Comparison of ENCODE assay signal across 10 cellular contexts in genomic region chr5:128782446-128782845, GRCh38.
DNase-seq lines count a peak whose midpoint lies in the region; ATAC-seq and TF ChIP-seq lines count a peak whose summit lies in the region.
"Had no signal": no experiment of that assay in that cellular context is flagged by ENCODE, and none has a peak within 500 bp of the region (broad histone marks: within the 10 kb centered on the region; RNA-seq: fewer than 3 reads in every experiment).

No MANE protein-coding gene starts in this region.

- H3K9me3 ChIP-seq in SJCRH30 (replicated peaks): no peaks in the 10 kb centered on the region
- no peaks in the 10 kb centered on the region for H3K9me3 ChIP-seq in prostate gland

- intact Hi-C loops in prostate gland (cut with DNase I): no loop called here

- H3K4me3 ChIP-seq in SJCRH30: no peak overlapping the region
- no peak overlapping the region for H3K4me3 ChIP-seq in fibroblast of the aortic adventitia (ENCODE audit: low read depth, low read length)
- no peak overlapping the region for H3K4me3 ChIP-seq in prostate gland

- in situ Hi-C loops in Caki2 (cut with HindIII; ENCODE audit: low pct_unique_long_range_greater_than_20kb, low sequenced_read_pairs): no loop called here

- H3K36me3 ChIP-seq in SJCRH30: no peaks in the 10 kb centered on the region
- H3K36me3 ChIP-seq in prostate gland: no peaks in the 10 kb centered on the region

- no peak for TF ChIP-seq CTCF in fibroblast of the aortic adventitia (IDR thresholded peaks at IDR 0.05; ENCODE audit: insufficient read depth, low read length)
- no peak for TF ChIP-seq CTCF in prostate gland (IDR thresholded peaks at IDR 0.05)

- H3K27me3 ChIP-seq in SJCRH30 (no peaks in the 10 kb centered on the region), prostate gland (replicated peaks; ENCODE audit: insufficient read depth) (no peaks in the 10 kb centered on the region)

- DNase-seq in Caki2 (ENCODE audit: low read depth) (peak; percentile 34), SJCRH30 (peak; percentile 37 to 57), fibroblast of the aortic adventitia (ENCODE audit: low read depth) (peak; percentile 87), prostate gland (ENCODE audit: low spot score) (peak; percentile 71), NCI-H1436 (lab: John Stamatoyannopoulos, UW) (no peak)
- DNase-seq: NCI-H1436 treated with DMSO at 0.1 percent for 48 hours had no signal

- H3K4me1 ChIP-seq in SJCRH30 (peaks cover 6% of the 10 kb centered on the region; the same call in 1 of the 2 replicates), prostate gland (replicated peaks) (no peaks in the 10 kb centered on the region)

- TF ChIP-seq POLR2A in prostate gland (IDR thresholded peaks at IDR 0.05): no peak

- H3K27ac ChIP-seq in SJCRH30 (no peak overlapping the region), prostate gland (no peak overlapping the region)
- H3K27ac ChIP-seq: VCaP had no signal

- no peak for ATAC-seq in HG03432 (IDR thresholded peaks at IDR 0.05; ENCODE audit: unreplicated experiment)
- ATAC-seq in HG03442 (IDR thresholded peaks at IDR 0.05; ENCODE audit: unreplicated experiment): no peak
- ATAC-seq in GM19328 (IDR thresholded peaks at IDR 0.05; ENCODE audit: unreplicated experiment): no peak

- 18% methylated on average over 4 of the region's 4 CpGs for WGBS in prostate gland
